In the genomic region with DNA sequence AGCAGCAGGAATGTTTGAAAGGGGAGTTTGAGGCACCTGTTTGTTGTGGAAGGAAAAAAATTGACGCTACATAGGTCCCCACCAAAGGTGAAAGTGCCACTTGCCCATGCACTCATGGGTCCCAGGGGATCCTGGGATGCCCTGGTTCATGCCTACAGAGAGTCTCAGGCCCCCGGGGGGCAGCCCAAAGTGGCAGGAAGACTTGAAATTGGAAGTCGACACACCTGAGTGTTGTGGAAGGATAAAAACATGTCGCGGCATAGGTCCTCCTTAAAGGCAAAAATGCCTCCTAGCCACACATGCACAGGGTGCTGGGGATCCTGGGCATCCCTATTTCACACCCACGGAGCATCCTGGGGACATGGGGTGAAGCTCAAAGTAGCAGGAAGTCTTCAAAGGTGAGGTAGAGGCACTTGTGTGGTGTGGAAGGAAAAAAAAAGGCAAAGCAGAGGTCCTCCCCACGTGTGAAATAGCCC, we compare ENCODE assay signal across 27 cellular contexts.
DNase-seq lines count a peak whose midpoint lies in the region; ATAC-seq, FAIRE-seq and TF ChIP-seq lines count a peak whose summit lies in the region.
"Had no signal": no experiment of that assay in that cellular context is flagged by ENCODE, and none has a peak within 500 bp of the region (broad histone marks: within the 10 kb centered on the region; RNA-seq: fewer than 3 reads in every experiment).

No MANE protein-coding gene starts in this region.

- in situ Hi-C loops in HepG2 (cut with HindIII; ENCODE audit: extremely low pct_ligation_motif_present, low pct_unique_long_range_greater_than_20kb) (loop anchor here (25.0 kb wide), 1 partner anchor 186 kb away; no protein-coding TSS in a partner anchor), brain microvascular endothelial cell (cut with HindIII; ENCODE audit: low pct_ligation_motif_present, low sequenced_read_pairs) (no loop called here)

- 54% methylated on average over 6 of the region's 7 CpGs for WGBS in right lobe of liver (ENCODE audit: insufficient coverage, low coverage, low lambda C conversion rate, missing lambda C conversion rate)
- 7% methylated on average over 7 of the region's 7 CpGs for WGBS in HepG2 (ENCODE audit: low lambda C conversion rate)

- FAIRE-seq in HepG2 (lab: Jason Lieb, UNC) = no peak
- FAIRE-seq: A549, G401.6, GM12892, GM19239, H54, HTR-8/SVneo, RCC 7860 had no signal

- no TSS peak for BruUV-seq in HepG2 (replicated peaks; lab: Mats Ljungman, UMichigan)

- POLR2A ChIA-PET in HepG2 (lab: Yijun Ruan, JAX) = no interaction called here

- H4K20me1 ChIP-seq in HepG2 (ENCODE audit: insufficient read depth, low read length) = no peaks in the 10 kb centered on the region

- TF ChIP-seq CTCF in right lobe of liver (IDR thresholded peaks at IDR 0.05) (no peak), HepG2 (CRISPR knock-in tag; IDR thresholded peaks at IDR 0.05) (no peak), coronary artery (IDR thresholded peaks at IDR 0.05) (no peak), brain microvascular endothelial cell (IDR thresholded peaks at IDR 0.05; ENCODE audit: low read depth, low read length, missing control alignments) (no peak), endothelial cell (IDR thresholded peaks at IDR 0.05; ENCODE audit: unreplicated experiment) (no peak)

- H3K4me1 Mint-ChIP-seq in endothelial cell (ENCODE audit: unreplicated experiment) = no peaks in the 10 kb centered on the region

- TF ChIP-seq POLR2A in right lobe of liver (IDR thresholded peaks at IDR 0.05) (no peak), HepG2 (IDR thresholded peaks at IDR 0.05; ENCODE audit: insufficient read depth in 1 of 2, low read depth in 2 of 2, low read length in 2 of 2) (no peak)

- H3K9me3 ChIP-seq in right lobe of liver (peaks cover 0 to 14% (median 5%) of the 10 kb centered on the region in 4 donors), HepG2 (ENCODE audit: low read length) (peaks cover 100% of the 10 kb centered on the region)

- intact Hi-C loops in right lobe of liver (cut with DNase I) = no loop called here
- intact Hi-C loops in HepG2 (cut with micrococcal nuclease; ENCODE audit: unreplicated experiment) = no loop called here

- H3K27me3 ChIP-seq in right lobe of liver (no peaks in the 10 kb centered on the region), HepG2 (ENCODE audit: control insufficient read depth in 1 of 2, insufficient read depth in 2 of 2, low read length in 2 of 2) (no peaks in the 10 kb centered on the region), brain microvascular endothelial cell (replicated peaks) (no peaks in the 10 kb centered on the region)
- H3K27me3 ChIP-seq: MG63 had no signal

- CTCF ChIA-PET in HepG2 (lab: Yijun Ruan, JAX; ENCODE audit: low intra/inter-chr PET ratio, low total read pairs) = no interaction called here

- H3K4me2 ChIP-seq in HepG2 (ENCODE audit: low read depth, low read length) = no peak overlapping the region
- H3K4me2 ChIP-seq: A549 had no signal

- H3K4me3 Mint-ChIP-seq in endothelial cell (ENCODE audit: unreplicated experiment) = no peak overlapping the region
- H3K4me3 Mint-ChIP-seq: CD8-positive, alpha-beta T cell had no signal

- peaks cover 34% of the 10 kb centered on the region for H3K9me3 Mint-ChIP-seq in endothelial cell (ENCODE audit: unreplicated experiment)

- DNase-seq in right lobe of liver = peak; percentile 3 to 23 (median 20)
- no peak for DNase-seq in HepG2 (ENCODE audit: low spot score)
- peak; percentile 63 for DNase-seq in coronary artery (ENCODE audit: low spot score)
- DNase-seq in mesenteric fat pad (ENCODE audit: low spot score) = peak; percentile 51
- no peak for DNase-seq in brain microvascular endothelial cell
- DNase-seq in endothelial cell (ENCODE audit: low spot score) = no peak
- DNase-seq: CD8-positive, alpha-beta T cell; IMR-90; KG1; MG63; NCI-H1105 treated with DMSO at 0.1 percent for 48 hours; NCI-H2029; NCI-H446; NCI-H524 treated with DMSO at 0.1 percent for 48 hours; NCI-H774; SIG-M5 had no signal

- H3K27ac ChIP-seq in right lobe of liver (no peak overlapping the region), HepG2 (ENCODE audit: extremely low read length, insufficient read depth, low read length) (no peak overlapping the region), coronary artery (no peak overlapping the region), brain microvascular endothelial cell (no peak overlapping the region)
- H3K27ac ChIP-seq: A549, C4-2B, SK-N-MC had no signal

- peaks cover 8% of the 10 kb centered on the region for H3K27me3 Mint-ChIP-seq in endothelial cell (ENCODE audit: unreplicated experiment)

- no peak for TF ChIP-seq RAD21 in HepG2 (CRISPR knock-in tag; IDR thresholded peaks at IDR 0.05)

- no peak overlapping the region for H3K9ac ChIP-seq in HepG2 (ENCODE audit: insufficient read depth, low read depth, low read length)

- H3K4me1 ChIP-seq in right lobe of liver (no peaks in the 10 kb centered on the region), HepG2 (ENCODE audit: insufficient read depth, low read length) (no peaks in the 10 kb centered on the region)
- H3K4me1 ChIP-seq: A549, Caco-2 had no signal

- TF ChIP-seq EP300 in HepG2 (IDR thresholded peaks at IDR 0.05; ENCODE audit: low read depth in 2 of 2, low read length in 2 of 2) (no peak), HepG2 (CRISPR knock-in tag; IDR thresholded peaks at IDR 0.05; ENCODE audit: borderline replicate concordance) (no peak)

- ATAC-seq in right lobe of liver (no peak), HepG2 (no peak), HG03442 (IDR thresholded peaks at IDR 0.05; ENCODE audit: unreplicated experiment) (no peak)
- ATAC-seq: A549; CD8-positive, alpha-beta T cell had no signal

- H2AFZ ChIP-seq in HepG2 (ENCODE audit: low read length) = no peak overlapping the region

- no peaks in the 10 kb centered on the region for H3K36me3 ChIP-seq in right lobe of liver
- H3K36me3 ChIP-seq in HepG2 (replicated peaks in 1 of 2; ENCODE audit: control insufficient read depth in 1 of 2, insufficient read depth in 2 of 2, low read length in 2 of 2) = no peaks in the 10 kb centered on the region
- H3K36me3 ChIP-seq in brain microvascular endothelial cell (replicated peaks) = no peaks in the 10 kb centered on the region
- H3K36me3 ChIP-seq: MG63 had no signal

- H3K79me2 ChIP-seq in HepG2 (ENCODE audit: insufficient read depth, low read length) = no peaks in the 10 kb centered on the region

- H3K36me3 Mint-ChIP-seq in endothelial cell (ENCODE audit: low read depth, unreplicated experiment) = no peaks in the 10 kb centered on the region

- no peak overlapping the region for H3K27ac Mint-ChIP-seq in endothelial cell (ENCODE audit: unreplicated experiment)
- H3K27ac Mint-ChIP-seq: CD8-positive, alpha-beta T cell had no signal

- H3K4me3 ChIP-seq in right lobe of liver (no peak overlapping the region), HepG2 (replicated peaks in 1 of 3; ENCODE audit: insufficient read depth in 1 of 3, low read depth in 2 of 3, low read length in 3 of 3) (no peak overlapping the region), coronary artery (no peak overlapping the region), brain microvascular endothelial cell (ENCODE audit: low read depth, low read length) (no peak overlapping the region)
- H3K4me3 ChIP-seq: A549, MG63, SK-N-MC had no signal

TF ChIP-seq in HepG2, 621 proteins besides CTCF, POLR2A, EP300 and RAD21:
- TF ChIP-seq ZFP91 (CRISPR knock-in tag; IDR thresholded peaks at IDR 0.05; ENCODE audit: borderline replicate concordance) (no peak), ZNF839 (CRISPR knock-in tag; IDR thresholded peaks at IDR 0.05; ENCODE audit: borderline replicate concordance) (no peak), ZNF614 (CRISPR knock-in tag; IDR thresholded peaks at IDR 0.05; ENCODE audit: borderline replicate concordance) (no peak), SIX1 (CRISPR knock-in tag; IDR thresholded peaks at IDR 0.05; ENCODE audit: borderline replicate concordance) (no peak)

Comparison
In these comparisons a context has a peak if more than half of its experiments do, and no peak if none do; other contexts are left out.
1. DNase-seq: peak in right lobe of liver (3 of 3), coronary artery (single experiment) and mesenteric fat pad (single experiment); none in HepG2 (single experiment), brain microvascular endothelial cell (single experiment) and endothelial cell (single experiment).